Comparison of ENCODE assay signal across 16 cellular contexts in genomic region chr3:171415070-171415469, GRCh38. TPM values are rescaled to one million over a fixed set of nuclear protein-coding genes. Genes with fewer than 3 reads are reported as not detected.
A peak's percentile ranks its signal among the peaks of the same experiment; 100 is the strongest.
DNase-seq lines count a peak whose midpoint lies in the region; ATAC-seq and TF ChIP-seq lines count a peak whose summit lies in the region.
"Had no signal": no experiment of that assay in that cellular context is flagged by ENCODE, and none has a peak within 500 bp of the region (broad histone marks: within the 10 kb centered on the region; RNA-seq: fewer than 3 reads in every experiment).

No MANE protein-coding gene starts in this region.

- peak; percentile 51 to 68 for ATAC-seq in left cardiac atrium
- ATAC-seq: effector memory CD8-positive, alpha-beta T cell had no signal

- H3K27ac Mint-ChIP-seq in MCF 10A (ENCODE audit: low read depth, unreplicated experiment): no peak overlapping the region
- H3K27ac Mint-ChIP-seq: effector memory CD8-positive, alpha-beta T cell had no signal

- H3K4me3 Mint-ChIP-seq in MCF 10A (ENCODE audit: unreplicated experiment): no peak overlapping the region
- H3K4me3 Mint-ChIP-seq: effector memory CD8-positive, alpha-beta T cell had no signal

- H3K27ac ChIP-seq in breast epithelium (no peak overlapping the region), PC-9 (no peak overlapping the region)

- no peaks in the 10 kb centered on the region for H3K9me3 ChIP-seq in breast epithelium
- H3K9me3 ChIP-seq in PC-9 (ENCODE audit: insufficient read depth, low read depth): no peaks in the 10 kb centered on the region; the same call in 1 of the 2 replicates

- CTCF ChIA-PET in MCF 10A (lab: Yijun Ruan, JAX): interaction anchor here (0.6 kb wide), 3 partner anchors 11 to 1298 kb away, joined by 3 read pairs; no protein-coding TSS in a partner anchor
- CTCF ChIA-PET in PC-9 (lab: Charles Lee): no interaction called here

- no peaks in the 10 kb centered on the region for H3K9me2 ChIP-seq in PC-9 (ENCODE audit: insufficient read depth)

- TF ChIP-seq CTCF in MCF 10A (IDR thresholded peaks at IDR 0.05; ENCODE audit: unreplicated experiment): no peak
- no peak for TF ChIP-seq CTCF in breast epithelium (IDR thresholded peaks at IDR 0.05)
- no peak for TF ChIP-seq CTCF in PC-9 (conservative IDR thresholded peaks at IDR 0.05)

- no peaks in the 10 kb centered on the region for H3K9me3 Mint-ChIP-seq in MCF 10A (ENCODE audit: unreplicated experiment)
- H3K9me3 Mint-ChIP-seq: effector memory CD8-positive, alpha-beta T cell had no signal

- intact Hi-C loops in MCF 10A (cut with micrococcal nuclease): no loop called here
- intact Hi-C loops in breast epithelium (cut with DNase I; ENCODE audit: low total_unique reads): no loop called here
- intact Hi-C loops in left cardiac atrium (cut with DNase I): no loop called here
- intact Hi-C loops in PC-9 (cut with micrococcal nuclease; ENCODE audit: unreplicated experiment): no loop called here

- no peak overlapping the region for H2AFZ ChIP-seq in PC-9

- peaks cover 18% of the 10 kb centered on the region for H3K4me1 Mint-ChIP-seq in MCF 10A (ENCODE audit: insufficient read depth, unreplicated experiment)

- H3K4me1 ChIP-seq in breast epithelium: peaks cover 0 to 6% of the 10 kb centered on the region in 2 donors
- no peaks in the 10 kb centered on the region for H3K4me1 ChIP-seq in PC-9 (replicated peaks; ENCODE audit: insufficient read depth)

- DNase-seq in MCF 10A (ENCODE audit: unreplicated experiment) (peak; percentile 13), breast epithelium (ENCODE audit: low spot score in 2 of 2) (no peak), astrocyte of the hippocampus (ENCODE audit: low read depth, low spot score) (peak; percentile 43), left cardiac atrium (no peak), PC-9 (no peak), NCI-H1436 treated with DMSO at 0.1 percent for 48 hours (lab: John Stamatoyannopoulos, UW) (no peak), dermis blood vessel endothelial cell (no peak), iPS-NIHi11 (ENCODE audit: low spot score) (no peak)
- DNase-seq: 8988T; activated T-cell treated with anti-CD3 and anti-CD28 coated beads, Interleukin-2, amount 50 U/mL, for 48 hours; amniotic stem cell; effector memory CD8-positive, alpha-beta T cell; H7; MM.1S; NCI-H2171 treated with DMSO at 0.1 percent for 48 hours; nucleus accumbens had no signal

- H4K20me1 ChIP-seq in PC-9 (ENCODE audit: insufficient read depth): no peaks in the 10 kb centered on the region

- H3K27me3 Mint-ChIP-seq in MCF 10A (ENCODE audit: insufficient read depth, unreplicated experiment): no peaks in the 10 kb centered on the region
- H3K27me3 Mint-ChIP-seq: effector memory CD8-positive, alpha-beta T cell had no signal

- H3K36me3 Mint-ChIP-seq in MCF 10A (ENCODE audit: insufficient read depth, unreplicated experiment): no peaks in the 10 kb centered on the region

- H3K27me3 ChIP-seq in breast epithelium: no peaks in the 10 kb centered on the region
- H3K27me3 ChIP-seq in PC-9 (ENCODE audit: insufficient read depth, low read depth): no peaks in the 10 kb centered on the region

- H3K36me3 ChIP-seq in breast epithelium (no peaks in the 10 kb centered on the region), PC-9 (ENCODE audit: low read depth) (no peaks in the 10 kb centered on the region)

- H3K4me3 ChIP-seq in breast epithelium (no peak overlapping the region), PC-9 (no peak overlapping the region)

- BruUV-seq in MCF 10A (replicated peaks; lab: Mats Ljungman, UMichigan) (no TSS peak), PC-9 (replicated peaks; lab: Mats Ljungman, UMichigan) (no TSS peak)

- H3F3A ChIP-seq in PC-9 (ENCODE audit: insufficient read depth, low read depth): no peaks in the 10 kb centered on the region

- peaks cover 29% of the 10 kb centered on the region; the same call in 1 of the 2 replicates for H3K79me2 ChIP-seq in PC-9 (ENCODE audit: low read depth)

- H3K4me2 ChIP-seq in PC-9: no peak overlapping the region

- no peak for TF ChIP-seq POLR2A in breast epithelium (IDR thresholded peaks at IDR 0.05)

- POLR2A ChIA-PET in MCF 10A (lab: Yijun Ruan, JAX): no interaction called here
- POLR2A ChIA-PET in PC-9 (lab: Charles Lee; ENCODE audit: unreplicated experiment): interaction anchor here (0.6 kb wide), 1 partner anchor 152 kb away, joined by 5 read pairs; no protein-coding TSS in a partner anchor

RNA-seq across cellular contexts. Expression of gene TNIK, which starts 45.1 kb away (rescaled TPM):
- total RNA-seq in MCF 10A (2022) (3.4 and 4.3 TPM in 2 replicates), breast epithelium (10 to 100 TPM in 2 of 3 donors, 1 to 10 TPM in 1; 7.4 to 17.6 (median 10.2) TPM), left cardiac atrium (10 to 100 TPM; 13.6 to 16.0 TPM), PC-9 (2021) (28.8 and 30.7 TPM in 2 replicates), dermis blood vessel endothelial cell (8.2 and 30.3 TPM in 2 replicates)

Comparison
In these comparisons a context has a peak if more than half of its experiments do, and no peak if none do; other contexts are left out.
1. DNase-seq: peak in MCF 10A (single experiment) and astrocyte of the hippocampus (single experiment); none in breast epithelium (0 of 2), left cardiac atrium (single experiment), PC-9 (0 of 2), NCI-H1436 treated with DMSO at 0.1 percent for 48 hours (single experiment), dermis blood vessel endothelial cell (single experiment) and iPS-NIHi11 (single experiment).